In the genomic region with DNA sequence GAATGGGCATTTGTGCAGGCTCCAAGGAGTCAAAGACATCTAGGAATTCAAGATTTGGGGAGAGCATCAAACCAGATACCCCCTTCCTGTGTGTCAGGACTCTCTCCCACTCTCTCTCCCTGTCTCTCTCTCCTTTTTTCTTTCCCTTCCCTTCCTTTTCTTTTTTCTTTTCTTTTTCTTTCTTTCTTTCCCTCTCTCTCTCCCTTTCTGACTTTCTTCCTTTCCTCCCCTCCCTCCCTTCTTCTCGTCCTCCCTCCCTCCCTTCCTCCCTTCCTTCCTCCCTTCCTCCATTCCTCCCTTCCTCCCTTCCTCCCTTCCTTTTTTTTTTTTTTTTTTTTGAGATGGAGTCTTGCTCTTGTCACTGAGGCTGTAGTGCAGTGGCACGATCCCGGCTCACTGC, we compare ENCODE assay signal across 7 cellular contexts.
"Had no signal": no experiment of that assay in that cellular context is flagged by ENCODE, and none has a peak within 500 bp of the region (broad histone marks: within the 10 kb centered on the region; RNA-seq: fewer than 3 reads in every experiment).

No MANE protein-coding gene starts in this region.

- ATAC-seq: HepG2 had no signal

- H3K27ac ChIP-seq: HL-60, KMS-11 had no signal

- DNase-seq: IMR-90, KBM-7, KG1 had no signal

- H3K4me2 ChIP-seq: KMS-11 had no signal

- H3K9ac ChIP-seq: KMS-11 had no signal

- FAIRE-seq: HepG2, HTR-8/SVneo had no signal
